8 cellular contexts compared by ENCODE assay signal in genomic region chr1:8026976-8027747, GRCh38. TPM values are rescaled to one million over a fixed set of nuclear protein-coding genes. Genes with fewer than 3 reads are reported as not detected.
DNase-seq lines count a peak whose midpoint lies in the region; ATAC-seq and TF ChIP-seq lines count a peak whose summit lies in the region.

No MANE protein-coding gene starts in this region.

- H3K27me3 Mint-ChIP-seq in Calu3 (ENCODE audit: unreplicated experiment), result no peaks in the 10 kb centered on the region
- H3K27me3 Mint-ChIP-seq in WTC11 (ENCODE audit: low read depth), result peaks cover 7% of the 10 kb centered on the region
- H3K27me3 Mint-ChIP-seq in progenitor cell of endocrine pancreas, result no peaks in the 10 kb centered on the region

- intact Hi-C loops in Calu3 (cut with micrococcal nuclease; ENCODE audit: unreplicated experiment) (loop anchor here (1.0 to 5.0 kb wide), 3 partner anchors 94 to 230 kb away; no protein-coding TSS in a partner anchor), Right ventricle myocardium superior (cut with DNase I) (loop anchor here (5.0 kb wide), 1 partner anchor 290 kb away; the partner anchor contains the start of gene SLC45A1)

- H3K36me3 Mint-ChIP-seq in Calu3 (ENCODE audit: insufficient read depth, unreplicated experiment) (peaks cover 62% of the 10 kb centered on the region), WTC11 (peaks cover 4% of the 10 kb centered on the region; the same call in 1 of the 2 replicates), progenitor cell of endocrine pancreas (ENCODE audit: insufficient read depth) (peaks cover 1% of the 10 kb centered on the region)

- DNase-seq in Calu3 (peak; percentile 74), WTC11 (ENCODE audit: low spot score) (peak; percentile 34), Right ventricle myocardium superior (peak; percentile 61), progenitor cell of endocrine pancreas (ENCODE audit: low spot score, unreplicated experiment) (peak; percentile 59), epidermal melanocyte (ENCODE audit: insufficient read length, low spot score) (no peak), NCI-H1694 (lab: John Stamatoyannopoulos, UW) (no peak), mesenteric fat pad (ENCODE audit: low spot score) (no peak), hippocampal formation (lab: John Stamatoyannopoulos, UW) (no peak)

- H3K4me1 Mint-ChIP-seq in Calu3 (ENCODE audit: low read depth, unreplicated experiment) (peaks cover 25% of the 10 kb centered on the region), WTC11 (peaks cover 53% of the 10 kb centered on the region), progenitor cell of endocrine pancreas (ENCODE audit: low read depth) (peaks cover 48% of the 10 kb centered on the region)

- POLR2A ChIA-PET in WTC11 (lab: Charles Lee), result interaction anchor here (0.6 to 1.0 kb wide), 2 partner anchors 12 to 104 kb away, joined by 3 to 4 read pairs; no protein-coding TSS in a partner anchor

- ATAC-seq in WTC11, result peak; percentile 7
- ATAC-seq in Right ventricle myocardium superior (ENCODE audit: poor library complexity), result no peak

- no peaks in the 10 kb centered on the region for H3K9me3 Mint-ChIP-seq in Calu3 (ENCODE audit: low read depth, unreplicated experiment)
- no peaks in the 10 kb centered on the region for H3K9me3 Mint-ChIP-seq in WTC11
- no peaks in the 10 kb centered on the region for H3K9me3 Mint-ChIP-seq in progenitor cell of endocrine pancreas (ENCODE audit: low read depth)

- BruUV-seq in Calu3 (replicated peaks; lab: Mats Ljungman, UMichigan), result no TSS peak

- H3K27ac Mint-ChIP-seq in Calu3 (ENCODE audit: unreplicated experiment) (peak overlapping the region; percentile 98), WTC11 (peak overlapping the region; percentile 67), progenitor cell of endocrine pancreas (peak overlapping the region; percentile 100)

- TF ChIP-seq CTCF in Calu3 (IDR thresholded peaks at IDR 0.05; ENCODE audit: unreplicated experiment), result no peak
- no peak for TF ChIP-seq CTCF in WTC11 (IDR thresholded peaks at IDR 0.05)
- no peak for TF ChIP-seq CTCF in progenitor cell of endocrine pancreas (IDR thresholded peaks at IDR 0.05; ENCODE audit: unreplicated experiment)

- CTCF ChIA-PET in Calu3 (lab: Charles Lee) (interaction anchor here (1.0 to 2.3 kb wide), 4 partner anchors 12 to 287 kb away, joined by 3 to 9 read pairs (median 5); no protein-coding TSS in a partner anchor), WTC11 (lab: Charles Lee) (interaction anchor here (0.6 to 7.7 kb wide), 5 partner anchors 10 to 291 kb away, joined by 3 to 70 read pairs (median 5); partner anchors contain the start of gene SLC45A1)

- peak overlapping the region; percentile 97 for H3K4me3 Mint-ChIP-seq in Calu3 (ENCODE audit: low read depth, unreplicated experiment)
- H3K4me3 Mint-ChIP-seq in WTC11, result peak overlapping the region; percentile 78
- H3K4me3 Mint-ChIP-seq in progenitor cell of endocrine pancreas (ENCODE audit: low read depth), result peak overlapping the region; percentile 99

TF ChIP-seq in WTC11, 78 proteins besides CTCF, POLR2A, EP300 and RAD21:
- peak; percentile 88 for TF ChIP-seq GABPB1 (CRISPR knock-in tag; IDR thresholded peaks at IDR 0.05)
- TF ChIP-seq ZNF416 (CRISPR knock-in tag; IDR thresholded peaks at IDR 0.05), result no peak

RNA-seq across cellular contexts. Expression of gene ERRFI1, which starts 1.1 kb away (rescaled TPM):
- total RNA-seq in Calu3 (2022), result 74.9 and 83.0 TPM in 2 replicates
- 34.5 to 44.6 TPM (median 35.8 TPM) in 3 replicates for total RNA-seq in WTC11 (2021)
- 11.1 TPM for total RNA-seq in Right ventricle myocardium superior
- 138 and 139 TPM in 2 replicates for total RNA-seq in progenitor cell of endocrine pancreas
- total RNA-seq in mesenteric fat pad, result 100 TPM

Comparison
In these comparisons a context has a peak if more than half of its experiments do, and no peak if none do; other contexts are left out.
1. DNase-seq: peak in Calu3 (single experiment), WTC11 (single experiment), Right ventricle myocardium superior (single experiment) and progenitor cell of endocrine pancreas (single experiment); none in epidermal melanocyte (single experiment), NCI-H1694 (single experiment), mesenteric fat pad (single experiment) and hippocampal formation (0 of 2).
2. Peak in every context shown above with its lines, with median percentiles within 50 percentile points of each other: H3K27ac Mint-ChIP-seq and H3K4me3 Mint-ChIP-seq.